ENCODE assay signal across 12 cellular contexts in the genomic region with DNA sequence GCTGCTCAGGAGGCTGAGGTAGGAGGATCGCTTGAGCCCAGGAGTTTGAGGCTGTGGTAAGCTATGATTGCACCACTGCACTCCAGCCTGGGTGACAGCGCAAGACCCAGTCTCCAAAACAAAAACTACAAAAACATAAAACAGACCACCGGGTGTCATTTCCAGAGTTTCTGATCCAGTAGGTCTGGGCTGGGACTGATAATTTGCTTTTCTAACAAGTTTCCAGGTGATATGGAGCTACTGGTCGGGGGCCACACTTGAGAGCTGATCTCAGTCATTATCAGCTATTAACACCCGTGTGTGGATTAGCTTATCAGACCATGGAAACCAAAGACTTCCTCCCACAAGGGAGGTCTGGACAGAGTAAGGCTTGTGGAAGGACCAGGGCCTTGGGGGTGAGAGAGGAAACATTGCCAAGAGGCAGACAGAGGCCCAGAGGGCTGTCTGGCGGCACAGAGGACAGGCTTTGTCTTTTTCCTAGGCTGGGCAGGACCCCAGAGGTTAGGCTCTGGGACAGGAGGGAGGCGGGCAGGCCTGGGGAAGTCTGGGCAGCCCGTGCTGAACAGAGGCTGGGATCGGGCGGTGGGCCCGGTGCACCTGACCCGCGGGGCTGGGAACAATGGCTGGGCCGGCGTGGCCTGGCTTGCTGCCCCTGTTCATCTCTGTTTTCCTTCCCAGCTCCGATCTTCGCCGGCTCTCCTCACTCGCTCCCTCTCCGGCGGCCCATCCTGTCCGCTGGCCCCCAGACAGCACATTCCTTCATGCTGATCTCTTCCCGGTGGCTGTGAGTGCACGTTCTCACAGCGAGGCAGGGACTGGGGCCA.
A peak's percentile ranks its signal among the peaks of the same experiment; 100 is the strongest.
DNase-seq lines count a peak whose midpoint lies in the region; ATAC-seq lines count a peak whose summit lies in the region.
"Had no signal": no experiment of that assay in that cellular context is flagged by ENCODE, and none has a peak within 500 bp of the region (broad histone marks: within the 10 kb centered on the region; RNA-seq: fewer than 3 reads in every experiment).

No MANE protein-coding gene starts in this region.

- H3K4me1 ChIP-seq in rectal smooth muscle tissue (ENCODE audit: control insufficient read depth, insufficient read depth, low read length): peaks cover 16% of the 10 kb centered on the region

- H3K27me3 ChIP-seq in rectal smooth muscle tissue (ENCODE audit: control insufficient read depth, insufficient read depth, low read length): peaks cover 2% of the 10 kb centered on the region

- DNase-seq in ELR (ENCODE audit: low read depth) (peak; percentile 55), astrocyte of the hippocampus (ENCODE audit: low read depth, low spot score) (peak; percentile 86), iPS-NIHi7 (ENCODE audit: extremely low spot score) (peak; percentile 55), NCI-H1105 treated with DMSO at 0.1 percent for 48 hours (lab: John Stamatoyannopoulos, UW) (no peak)
- DNase-seq: Calu3, cerebellar nuclear complex, NCI-H526 treated with DMSO at 0.1 percent for 48 hours had no signal

- ATAC-seq in HG02852 (IDR thresholded peaks at IDR 0.05; ENCODE audit: unreplicated experiment) (no peak), HG03571 (IDR thresholded peaks at IDR 0.05; ENCODE audit: unreplicated experiment) (no peak), HG02973 (IDR thresholded peaks at IDR 0.05; ENCODE audit: unreplicated experiment) (no peak)

- no peaks in the 10 kb centered on the region for H3K36me3 ChIP-seq in rectal smooth muscle tissue (ENCODE audit: control insufficient read depth, insufficient read depth, low read length)

- peak overlapping the region; percentile 84 for H3K27ac ChIP-seq in rectal smooth muscle tissue (ENCODE audit: low read depth, low read length)
- H3K27ac ChIP-seq: HL-60 had no signal

- no peak overlapping the region for H3K4me3 ChIP-seq in rectal smooth muscle tissue (ENCODE audit: low read length)

- H3K9ac ChIP-seq in rectal smooth muscle tissue (ENCODE audit: low read length): no peak overlapping the region
